ENCODE assay signal across 1 cellular context in genomic region chr6:88588938-88589337, GRCh38.
TF ChIP-seq lines count a peak whose summit lies in the region.

No MANE protein-coding gene starts in this region.

TF ChIP-seq in GM12878, 131 proteins besides CTCF, POLR2A, EP300 and RAD21:
- no peak for TF ChIP-seq ZBTB11 (CRISPR knock-in tag; IDR thresholded peaks at IDR 0.05)
- no peak for TF ChIP-seq HCFC1 (IDR thresholded peaks at IDR 0.05; ENCODE audit: low read length)
- TF ChIP-seq BHLHE40 (IDR thresholded peaks at IDR 0.05; ENCODE audit: borderline replicate concordance in 1 of 2, low read depth in 2 of 2, low read length in 1 of 2) = peak in 1 of 2 experiments; percentile 20; a peak in 1 of 4 replicates
- peak; percentile 82 for TF ChIP-seq SMAD1 (IDR thresholded peaks at IDR 0.05; ENCODE audit: low read depth, partially characterized antibody)
- TF ChIP-seq RUNX3 (IDR thresholded peaks at IDR 0.05; ENCODE audit: low read length) = peak; percentile 22; the same call in 1 of the 2 replicates
- 0 out of 2 replicates have a peak, but pooled peaks have one; percentile 23 for TF ChIP-seq EED (IDR thresholded peaks at IDR 0.05; ENCODE audit: low read depth)
